Comparison of ENCODE assay signal across 8 cellular contexts in genomic region chr16:14629612-14629918, GRCh38. TPM values are rescaled to one million over a fixed set of nuclear protein-coding genes. Genes with fewer than 3 reads are reported as not detected.
A peak's percentile ranks its signal among the peaks of the same experiment; 100 is the strongest.
DNase-seq lines count a peak whose midpoint lies in the region; ATAC-seq and TF ChIP-seq lines count a peak whose summit lies in the region.

No MANE protein-coding gene starts in this region.

- no peak for DNase-seq in Peyer's patch
- DNase-seq in endothelial cell (ENCODE audit: low spot score) = peak; percentile 37
- no peak for DNase-seq in osteocyte (ENCODE audit: extremely low spot score, unreplicated experiment)
- DNase-seq in SIG-M5 treated with dmso at 0.1 percent for 504 hours (lab: John Stamatoyannopoulos, UW; ENCODE audit: unreplicated experiment) = no peak
- DNase-seq in SKM-1 (lab: John Stamatoyannopoulos, UW; ENCODE audit: unreplicated experiment) = no peak
- no peak for DNase-seq in NCI-H2107 (lab: John Stamatoyannopoulos, UW)

- peak overlapping the region; percentile 88 to 99 (median 92) for H3K4me2 ChIP-seq in BLaER1 treated with 17β-estradiol and CSF1 and Interleukin-3, amounts not matched to agents 10 nM and 100 nM

- H3K4me3 Mint-ChIP-seq in endothelial cell (ENCODE audit: unreplicated experiment) (peak overlapping the region; percentile 97), osteocyte (ENCODE audit: unreplicated experiment) (peak overlapping the region; percentile 83)

- peak overlapping the region; percentile 92 to 99 (median 98) for H3K27ac ChIP-seq in BLaER1 treated with 17β-estradiol and CSF1 and Interleukin-3, amounts not matched to agents 10 nM and 100 nM
- H3K27ac ChIP-seq in Peyer's patch = peak overlapping the region; percentile 89 to 95 (median 92)

- H3K9me3 Mint-ChIP-seq in endothelial cell (ENCODE audit: unreplicated experiment) = no peaks in the 10 kb centered on the region
- H3K9me3 Mint-ChIP-seq in osteocyte (ENCODE audit: unreplicated experiment) = no peaks in the 10 kb centered on the region

- TF ChIP-seq CTCF in Peyer's patch (IDR thresholded peaks at IDR 0.05) (no peak), endothelial cell (IDR thresholded peaks at IDR 0.05; ENCODE audit: unreplicated experiment) (no peak), osteocyte (IDR thresholded peaks at IDR 0.05) (no peak)

- peak overlapping the region; percentile 83 to 94 (median 91) for H3K4me3 ChIP-seq in BLaER1 treated with 17β-estradiol and CSF1 and Interleukin-3, amounts not matched to agents 10 nM and 100 nM
- peak overlapping the region; percentile 73 to 90 (median 82) for H3K4me3 ChIP-seq in Peyer's patch

- H3K27me3 Mint-ChIP-seq in endothelial cell (ENCODE audit: unreplicated experiment) (peaks cover 13% of the 10 kb centered on the region), osteocyte (ENCODE audit: unreplicated experiment) (no peaks in the 10 kb centered on the region)

- peaks cover 5 to 11% (median 7%) of the 10 kb centered on the region in 11 experiments for H4K20me1 ChIP-seq in BLaER1 treated with 17β-estradiol and CSF1 and Interleukin-3, amounts not matched to agents 10 nM and 100 nM

- H3K36me3 Mint-ChIP-seq in endothelial cell (ENCODE audit: low read depth, unreplicated experiment) (no peaks in the 10 kb centered on the region), osteocyte (ENCODE audit: unreplicated experiment) (peaks cover 17% of the 10 kb centered on the region)

- peaks cover 37 to 48% (median 43%) of the 10 kb centered on the region in 10 experiments for H3K4me1 ChIP-seq in BLaER1 treated with 17β-estradiol and CSF1 and Interleukin-3, amounts not matched to agents 10 nM and 100 nM
- H3K4me1 ChIP-seq in Peyer's patch = peaks cover 0 to 22% (median 14%) of the 10 kb centered on the region in 4 donors

- peak overlapping the region; percentile 91 to 98 (median 96) for H3K9ac ChIP-seq in BLaER1 treated with 17β-estradiol and CSF1 and Interleukin-3, amounts not matched to agents 10 nM and 100 nM

- no peaks in the 10 kb centered on the region for H3K9me3 ChIP-seq in BLaER1 treated with 17β-estradiol and CSF1 and Interleukin-3, amounts not matched to agents 10 nM and 100 nM (replicated peaks in 1 of 11)
- no peaks in the 10 kb centered on the region for H3K9me3 ChIP-seq in Peyer's patch

- TF ChIP-seq POLR2A in Peyer's patch (IDR thresholded peaks at IDR 0.05) = no peak

- H3K36me3 ChIP-seq in BLaER1 treated with 17β-estradiol and CSF1 and Interleukin-3, amounts not matched to agents 10 nM and 100 nM = peaks cover 34 to 41% (median 38%) of the 10 kb centered on the region in 11 experiments
- peaks cover 0 to 37% (median 0%) of the 10 kb centered on the region in 3 donors for H3K36me3 ChIP-seq in Peyer's patch

- ATAC-seq in GM21515 (IDR thresholded peaks at IDR 0.05; ENCODE audit: unreplicated experiment) = peak; percentile 3

- H3K27me3 ChIP-seq in BLaER1 treated with 17β-estradiol and CSF1 and Interleukin-3, amounts not matched to agents 10 nM and 100 nM = no peaks in the 10 kb centered on the region
- no peaks in the 10 kb centered on the region for H3K27me3 ChIP-seq in Peyer's patch

- H3K4me1 Mint-ChIP-seq in endothelial cell (ENCODE audit: unreplicated experiment) (peaks cover 18% of the 10 kb centered on the region), osteocyte (ENCODE audit: unreplicated experiment) (peaks cover 29% of the 10 kb centered on the region)

- peak overlapping the region; percentile 98 for H3K27ac Mint-ChIP-seq in endothelial cell (ENCODE audit: unreplicated experiment)
- peak overlapping the region; percentile 97 for H3K27ac Mint-ChIP-seq in osteocyte (ENCODE audit: unreplicated experiment)

RNA-seq across cellular contexts. Expression of gene PARN, which starts 0.5 kb away (rescaled TPM):
- total RNA-seq in Peyer's patch = 10 to 100 TPM; 36.6 to 66.8 (median 53.5) TPM
- 25.2 TPM for total RNA-seq in endothelial cell (ENCODE audit: unreplicated experiment)
- 34.2 and 36.8 TPM in 2 replicates for total RNA-seq in osteocyte

RNA-seq across cellular contexts. Expression of gene BFAR, which starts 3.2 kb away (rescaled TPM):
- total RNA-seq in Peyer's patch = 10 to 100 TPM; 58.6 to 77.2 (median 65.6) TPM
- 80.7 TPM for total RNA-seq in endothelial cell (ENCODE audit: unreplicated experiment)
- 76.6 and 78.2 TPM in 2 replicates for total RNA-seq in osteocyte
